18 cellular contexts compared by ENCODE assay signal in genomic region chr4:2394544-2394943, GRCh38. TPM values are rescaled to one million over a fixed set of nuclear protein-coding genes. Genes with fewer than 3 reads are reported as not detected.
"Had no signal": no experiment of that assay in that cellular context is flagged by ENCODE, and none has a peak within 500 bp of the region (broad histone marks: within the 10 kb centered on the region; RNA-seq: fewer than 3 reads in every experiment).

No MANE protein-coding gene starts in this region.

- H3K36me3 Mint-ChIP-seq: naive thymus-derived CD8-positive, alpha-beta T cell had no signal

- H3K9me3 ChIP-seq: colonic mucosa, stomach, thoracic aorta had no signal

- H3K4me1 ChIP-seq: colonic mucosa had no signal

- H3K36me3 ChIP-seq: colonic mucosa, stomach, thoracic aorta had no signal

- ATAC-seq: activated T-cell treated with anti-CD3 and anti-CD28 coated beads, Interleukin-2, amount 50 U/mL, for 72 hours; naive thymus-derived CD8-positive, alpha-beta T cell had no signal

- H3K4me3 Mint-ChIP-seq: activated CD4-positive, alpha-beta memory T cell treated with anti-CD3 and anti-CD28 coated beads, Interleukin-2, amount 10 ng/mL, durations not matched to agents 7 days and 5 days had no signal

- DNase-seq: activated CD4-positive, alpha-beta memory T cell treated with anti-CD3 and anti-CD28 coated beads, Interleukin-2, amount 10 ng/mL, durations not matched to agents 7 days and 5 days; activated CD4-positive, alpha-beta T cell treated with anti-CD3 and anti-CD28 coated beads for 1 hour; activated T-cell treated with anti-CD3 and anti-CD28 coated beads, Interleukin-2, amount 50 U/mL, for 72 hours; colonic mucosa; effector CD4-positive, alpha-beta T cell; foreskin melanocyte; head of caudate nucleus; left colon; naive thymus-derived CD8-positive, alpha-beta T cell; stimulated activated CD4-positive, alpha-beta T cell treated with anti-CD3 and anti-CD28 coated beads, Interleukin-4, amount 100 ng/mL, for 1 hour; stimulated activated CD8-positive, alpha-beta memory T cell treated with anti-CD3 and anti-CD28 coated beads, Interleukin-4, amount 100 ng/mL, for 48 hours; stomach had no signal

- H3K9me3 Mint-ChIP-seq: activated CD4-positive, alpha-beta memory T cell treated with anti-CD3 and anti-CD28 coated beads, Interleukin-2, amount 10 ng/mL, durations not matched to agents 7 days and 5 days; activated T-cell treated with anti-CD3 and anti-CD28 coated beads, Interleukin-2, amount 50 U/mL, for 72 hours; naive thymus-derived CD8-positive, alpha-beta T cell; T-helper 2 cell treated with Interferon-gamma antibody and Interleukin-4, amounts not matched to agents 5 μg/mL and 100 μg/mL, for 36 hours had no signal

- H3K27ac Mint-ChIP-seq: activated CD4-positive, alpha-beta memory T cell treated with anti-CD3 and anti-CD28 coated beads, Interleukin-2, amount 10 ng/mL, durations not matched to agents 7 days and 5 days; activated T-cell treated with anti-CD3 and anti-CD28 coated beads, Interleukin-2, amount 50 U/mL, for 72 hours; T-helper 2 cell treated with Interferon-gamma antibody and Interleukin-4, amounts not matched to agents 5 μg/mL and 100 μg/mL, for 36 hours had no signal

- H3K4me3 ChIP-seq: colonic mucosa, thoracic aorta had no signal

- H3K27me3 Mint-ChIP-seq: activated CD4-positive, alpha-beta memory T cell treated with anti-CD3 and anti-CD28 coated beads, Interleukin-2, amount 10 ng/mL, durations not matched to agents 7 days and 5 days had no signal

- H3K27ac ChIP-seq: colonic mucosa, stomach, thoracic aorta had no signal

- H3K27me3 ChIP-seq: colonic mucosa had no signal

RNA-seq across cellular contexts. Expression of gene CFAP99, which starts 24.2 kb away (rescaled TPM):
- total RNA-seq: activated T-cell treated with anti-CD3 and anti-CD28 coated beads, Interleukin-2, amount 50 U/mL, for 72 hours; cardiac septum; lung microvascular endothelial cell; naive thymus-derived CD8-positive, alpha-beta T cell; osteocyte; thoracic aorta; ureter had no signal
